ENCODE assay signal across 24 cellular contexts in genomic region chr15:80587007-80587406, GRCh38.
DNase-seq lines count a peak whose midpoint lies in the region; ATAC-seq, FAIRE-seq and TF ChIP-seq lines count a peak whose summit lies in the region.
"Had no signal": no experiment of that assay in that cellular context is flagged by ENCODE, and none has a peak within 500 bp of the region (broad histone marks: within the 10 kb centered on the region; RNA-seq: fewer than 3 reads in every experiment).

No MANE protein-coding gene starts in this region.

- H3K4me1 ChIP-seq in A549 (peaks cover 52% of the 10 kb centered on the region), IMR-90 (ENCODE audit: control insufficient read depth, insufficient read depth, low read length) (peaks cover 17% of the 10 kb centered on the region), K562 (replicated peaks in 1 of 2; ENCODE audit: control insufficient read depth in 2 of 2, insufficient read depth in 2 of 2, low read length in 2 of 2) (no peaks in the 10 kb centered on the region)

- H2AK5ac ChIP-seq in IMR-90 (ENCODE audit: low read depth, low read length), result peak overlapping the region; percentile 100

- peak overlapping the region; percentile 32 for H2AK9ac ChIP-seq in IMR-90 (replicated peaks; ENCODE audit: low read depth, low read length, poor library complexity)

- H3K9me3 ChIP-seq in A549 (no peaks in the 10 kb centered on the region), IMR-90 (ENCODE audit: control insufficient read depth, insufficient read depth, low read length) (no peaks in the 10 kb centered on the region), K562 (replicated peaks; ENCODE audit: control insufficient read depth, insufficient read depth, low read depth, low read length) (no peaks in the 10 kb centered on the region)
- H3K9me3 ChIP-seq: MG63 had no signal

- ATAC-seq in A549 (no peak), IMR-90 (ENCODE audit: low read depth) (no peak), K562 (no peak), GM19324 (IDR thresholded peaks at IDR 0.05; ENCODE audit: low FRiP score, unreplicated experiment) (no peak), HG03196 (IDR thresholded peaks at IDR 0.05; ENCODE audit: unreplicated experiment) (no peak)
- ATAC-seq: HCT116 had no signal

- H2AFZ ChIP-seq in IMR-90 (replicated peaks; ENCODE audit: low read length, poor library complexity) (no peak overlapping the region), K562 (ENCODE audit: low read depth, low read length) (no peak overlapping the region)

- H3K9me1 ChIP-seq in IMR-90 (ENCODE audit: insufficient read depth, low read length) (peaks cover 33% of the 10 kb centered on the region), K562 (ENCODE audit: control insufficient read depth, insufficient read depth, low read length) (no peaks in the 10 kb centered on the region)

- TF ChIP-seq POLR2A in A549 (IDR thresholded peaks at IDR 0.05; ENCODE audit: low read length) (no peak), IMR-90 (IDR thresholded peaks at IDR 0.05; ENCODE audit: low read depth, low read length) (no peak), K562 (conservative IDR thresholded peaks at IDR 0.05) (no peak)

- no peak overlapping the region for H3K4me2 ChIP-seq in A549
- H3K4me2 ChIP-seq in IMR-90 (ENCODE audit: low read depth, low read length), result no peak overlapping the region
- H3K4me2 ChIP-seq in K562 (ENCODE audit: insufficient read depth, low read length), result no peak overlapping the region

- peak overlapping the region; percentile 94 for H3K4ac ChIP-seq in IMR-90 (ENCODE audit: low read depth, low read length)

- 95% methylated on average over 2 of the region's 2 CpGs for WGBS in A549 (ENCODE audit: missing lambda C conversion rate)
- WGBS in IMR-90 (ENCODE audit: extremely low coverage in 2 of 2, insufficient read length in 1 of 2), 2 experiments, result no CpG with 5 or more reads among the region's 2 CpGs
- 0% methylated on average over 2 of the region's 2 CpGs for WGBS in K562 (ENCODE audit: insufficient coverage, low coverage, missing lambda C conversion rate)

- no peak for TF ChIP-seq RAD21 in A549 (conservative IDR thresholded peaks at IDR 0.05 in 1 of 2, IDR thresholded peaks at IDR 0.05 in 1 of 2)
- TF ChIP-seq RAD21 in IMR-90 (IDR thresholded peaks at IDR 0.05; ENCODE audit: low read length), result no peak
- no peak for TF ChIP-seq RAD21 in K562 (CRISPR knock-in tag; conservative IDR thresholded peaks at IDR 0.05 in 1 of 2, IDR thresholded peaks at IDR 0.05 in 1 of 2)

- FAIRE-seq in A549 (lab: Jason Lieb, UNC), result no peak
- FAIRE-seq in K562 (lab: Jason Lieb, UNC), result no peak

- DNase-seq in A549 (ENCODE audit: low read depth in 1 of 2, low spot score in 1 of 2), result no peak
- no peak for DNase-seq in IMR-90
- DNase-seq in K562 (ENCODE audit: extremely low read depth in 1 of 4, low spot score in 3 of 4), result no peak
- DNase-seq in iPS-NIHi11 (ENCODE audit: low spot score), result peak; percentile 41
- DNase-seq in SW480 (ENCODE audit: low spot score), result no peak
- DNase-seq in activated naive CD4-positive, alpha-beta T cell (lab: John Stamatoyannopoulos, UW), result no peak
- DNase-seq: AML-193; CD8-positive, alpha-beta memory T cell; EL; GF-D8; MG63; NCI-H1417; NCI-H1694 treated with DMSO at 0.1 percent for 48 hours; NCI-H446; NCI-H526; OCI-M1; SHP77 treated with DMSO at 0.1 percent for 48 hours; SW 1271 had no signal

- H3K9ac ChIP-seq in IMR-90 (ENCODE audit: low read depth, low read length), result no peak overlapping the region
- H3K9ac ChIP-seq in K562 (ENCODE audit: insufficient read depth in 1 of 2, low read depth in 2 of 2, low read length in 2 of 2), result no peak overlapping the region

- TF ChIP-seq EP300 in A549 (IDR thresholded peaks at IDR 0.05) (no peak), K562 (IDR thresholded peaks at IDR 0.05; ENCODE audit: low read length) (no peak)

- H2BK20ac ChIP-seq in IMR-90 (ENCODE audit: low read depth, low read length), result peak overlapping the region; percentile 97

- H3K27me3 ChIP-seq in IMR-90 (ENCODE audit: control insufficient read depth, insufficient read depth, low read length) (no peaks in the 10 kb centered on the region), K562 (ENCODE audit: control insufficient read depth in 2 of 2, insufficient read depth in 2 of 2, low read length in 2 of 2) (peaks cover 5 to 26% of the 10 kb centered on the region in 2 experiments; a peak in 3 of 5 replicates)
- H3K27me3 ChIP-seq: MG63 had no signal

- H3K36me3 ChIP-seq in IMR-90 (ENCODE audit: control insufficient read depth, insufficient read depth, low read length) (peaks cover 33% of the 10 kb centered on the region), K562 (ENCODE audit: control insufficient read depth, insufficient read depth, low read length) (no peaks in the 10 kb centered on the region)
- H3K36me3 ChIP-seq: MG63 had no signal

- POLR2A ChIA-PET in A549 (lab: Yijun Ruan, JAX), result interaction anchor here (0.6 kb wide), 1 partner anchor 202 kb away, joined by 13 read pairs; no protein-coding TSS in a partner anchor
- POLR2A ChIA-PET in IMR-90 (lab: Charles Lee; ENCODE audit: unreplicated experiment), result no interaction called here
- POLR2A ChIA-PET in K562 (lab: Yijun Ruan, JAX), result interaction anchor here (0.9 to 1.2 kb wide), 2 partner anchors 14 to 15 kb away, joined by 3 read pairs; no protein-coding TSS in a partner anchor

- intact Hi-C loops in IMR-90 (cut with micrococcal nuclease) (no loop called here), K562 (cut with micrococcal nuclease) (no loop called here)

- no TSS peak for BruUV-seq in IMR-90 (replicated peaks; lab: Mats Ljungman, UMichigan)
- BruUV-seq in K562 (replicated peaks; lab: Mats Ljungman, UMichigan), result no TSS peak

- H3K27ac ChIP-seq in A549 (peak overlapping the region in 1 of 2 experiments; percentile 15; a peak in 2 of 6 replicates), IMR-90 (ENCODE audit: insufficient read depth, low read length) (peak overlapping the region; percentile 90), K562 (ENCODE audit: extremely low read depth, low read depth, low read length) (no peak overlapping the region)
- H3K27ac ChIP-seq: 22Rv1, C4-2B, SK-N-MC had no signal

- no peak overlapping the region for H3K4me3 ChIP-seq in A549
- no peak overlapping the region for H3K4me3 ChIP-seq in IMR-90 (ENCODE audit: insufficient read depth, low read depth, low read length)
- no peak overlapping the region for H3K4me3 ChIP-seq in K562
- H3K4me3 ChIP-seq: MG63, SK-N-MC had no signal

- peak overlapping the region; percentile 99 for H2BK15ac ChIP-seq in IMR-90 (ENCODE audit: low read depth, low read length)

- peak overlapping the region; percentile 97 for H4K91ac ChIP-seq in IMR-90 (ENCODE audit: insufficient read depth, low read depth, low read length)

- TF ChIP-seq CTCF in A549 (IDR thresholded peaks at IDR 0.05) (no peak), IMR-90 (conservative IDR thresholded peaks at IDR 0.05; ENCODE audit: low read depth, low read length) (no peak), K562 (IDR thresholded peaks at IDR 0.05 in 2 of 3, conservative IDR thresholded peaks at IDR 0.05 in 1 of 3; ENCODE audit: insufficient read depth in 2 of 3, low read depth in 1 of 3, low read length in 3 of 3) (no peak)

- dilution Hi-C loops in IMR-90 (cut with HindIII; ENCODE audit: low sequenced_read_pairs, unreplicated experiment), result no loop called here

- peaks cover 0 to 27% of the 10 kb centered on the region in 2 experiments; a peak in 3 of 4 replicates for H3K79me1 ChIP-seq in IMR-90 (ENCODE audit: low read depth in 1 of 2, low read length in 2 of 2)

- CTCF ChIA-PET in A549 (lab: Yijun Ruan, JAX), result interaction anchor here (0.9 to 3.5 kb wide), 8 partner anchors 10 to 199 kb away, joined by 3 to 32 read pairs (median 6); partner anchors contain the start of genes ABHD17C and CEMIP
- CTCF ChIA-PET in IMR-90 (lab: Yijun Ruan, JAX), result interaction anchor here (2.8 kb wide), 1 partner anchor 189 kb away, joined by 12 read pairs; no protein-coding TSS in a partner anchor
- CTCF ChIA-PET in K562 (lab: Yijun Ruan, JAX; ENCODE audit: low intra/inter-chr PET ratio), result interaction anchor here (0.6 kb wide), 1 partner anchor 529 kb away, joined by 5 read pairs; no protein-coding TSS in a partner anchor

- H3K23ac ChIP-seq in IMR-90 (ENCODE audit: low read depth, low read length), result peak overlapping the region; percentile 95

- peak overlapping the region; percentile 85 for H3K18ac ChIP-seq in IMR-90 (ENCODE audit: low read depth, low read length)

- H3K14ac ChIP-seq in IMR-90 (replicated peaks; ENCODE audit: low read depth, low read length), result peak overlapping the region; percentile 89

- H4K20me1 ChIP-seq in IMR-90 (ENCODE audit: insufficient read depth, low read length) (no peaks in the 10 kb centered on the region), K562 (replicated peaks; ENCODE audit: control insufficient read depth, insufficient read depth, low read length) (peaks cover 2% of the 10 kb centered on the region; the same call in 1 of the 2 replicates)

- peak overlapping the region; percentile 99 for H2BK120ac ChIP-seq in IMR-90 (ENCODE audit: low read depth, low read length)

- H3K79me2 ChIP-seq in K562 (ENCODE audit: control insufficient read depth, insufficient read depth, low read length), result no peaks in the 10 kb centered on the region

- peak overlapping the region; percentile 93 to 97 for H4K8ac ChIP-seq in IMR-90 (ENCODE audit: low read depth in 2 of 2, low read length in 2 of 2)

- peak overlapping the region; percentile 22; the same call in 1 of the 2 replicates for H3K56ac ChIP-seq in IMR-90 (ENCODE audit: extremely low read depth, insufficient read depth, low read length)

- in situ Hi-C loops in IMR-90 (cut with MboI; ENCODE audit: low sequenced_read_pairs), result no loop called here
- in situ Hi-C loops in K562 (cut with MboI), result no loop called here

- H4K5ac ChIP-seq in IMR-90 (ENCODE audit: low read depth, low read length), result peak overlapping the region; percentile 83

- H2BK5ac ChIP-seq in IMR-90 (ENCODE audit: low read depth, low read length, poor library complexity, severe bottlenecking), result peak overlapping the region; percentile 95

TF ChIP-seq in A549, 52 proteins besides CTCF, POLR2A, EP300 and RAD21:
- TF ChIP-seq CHD2 (IDR thresholded peaks at IDR 0.05; ENCODE audit: low read length, partially characterized antibody), result no peak
- TF ChIP-seq MAFK (IDR thresholded peaks at IDR 0.05; ENCODE audit: partially characterized antibody), result peak; percentile 69

TF ChIP-seq in IMR-90, 13 proteins besides CTCF, POLR2A, EP300 and RAD21 (continues in another document):
- TF ChIP-seq MAFK (IDR thresholded peaks at IDR 0.05; ENCODE audit: low read depth, low read length), result peak; percentile 30; the same call in 1 of the 2 replicates

TF ChIP-seq in K562, 482 proteins besides CTCF, POLR2A, EP300 and RAD21:
- TF ChIP-seq ZNF316 (IDR thresholded peaks at IDR 0.05) (0 out of 2 replicates have a peak, but pooled peaks have one; percentile 7), TCF7L2 (IDR thresholded peaks at IDR 0.05; ENCODE audit: low read depth, low read length) (no peak)

Comparison
In these comparisons a context has a peak if more than half of its experiments do, and no peak if none do; other contexts are left out.
1. Of the 35 proteins assayed by ChIP-seq in both K562 and A549: peak only in K562: none; only in A549: MAFK; in both: none; in neither: 34.